In genomic region chr6:45377555-45378323, GRCh38 we compare ENCODE assay signal across 1 cellular context.
TF ChIP-seq lines count a peak whose summit lies in the region.

Gene SUPT3H, minus strand, starts transcription at chr6:45377934.

TF ChIP-seq in SK-N-SH, 30 proteins besides CTCF, POLR2A, EP300 and RAD21 (continued from another document):
- TF ChIP-seq, protein P1, sequence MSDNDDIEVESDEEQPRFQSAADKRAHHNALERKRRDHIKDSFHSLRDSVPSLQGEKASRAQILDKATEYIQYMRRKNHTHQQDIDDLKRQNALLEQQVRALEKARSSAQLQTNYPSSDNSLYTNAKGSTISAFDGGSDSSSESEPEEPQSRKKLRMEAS (IDR thresholded peaks at IDR 0.05; ENCODE audit: low read depth): peak; percentile 97
- TF ChIP-seq PBX3 (IDR thresholded peaks at IDR 0.05) (no peak), TAF1 (IDR thresholded peaks at IDR 0.05; ENCODE audit: borderline replicate concordance, low read depth, low read length) (peak; percentile 79), FOXJ3 (CRISPR knock-in tag; IDR thresholded peaks at IDR 0.05) (peak; percentile 48; the same call in 1 of the 2 replicates), RCOR1 (IDR thresholded peaks at IDR 0.05; ENCODE audit: low read length) (no peak), POLR2AphosphoS5 (IDR thresholded peaks at IDR 0.05; ENCODE audit: low read depth, low read length) (peak; percentile 81), ELF1 (IDR thresholded peaks at IDR 0.05) (peak; percentile 90), TCF12 (IDR thresholded peaks at IDR 0.05) (no peak), YY1 (IDR thresholded peaks at IDR 0.05; ENCODE audit: low read depth) (peak; percentile 77), TEAD4 (IDR thresholded peaks at IDR 0.05; ENCODE audit: borderline replicate concordance, insufficient read depth) (no peak), CHD2 (IDR thresholded peaks at IDR 0.05; ENCODE audit: low read length, partially characterized antibody) (peak; percentile 32)
